ENCODE assay signal across 8 cellular contexts in genomic region chr19:52453324-52454094, GRCh38. TPM values are rescaled to one million over a fixed set of nuclear protein-coding genes. Genes with fewer than 3 reads are reported as not detected.
DNase-seq lines count a peak whose midpoint lies in the region; ATAC-seq and TF ChIP-seq lines count a peak whose summit lies in the region.

Gene ZNF578 (plus strand): TSS chr19:52453553. CDS start chr19:52501846, 48,293 bp downstream.

- H3K4me3 Mint-ChIP-seq in HFFc6 = peak within 1 kb of the TSS; percentile 88

- H3K27me3 Mint-ChIP-seq in HFFc6 (ENCODE audit: insufficient read depth) = peaks cover 1% of the 10 kb centered on the region

- H3K4me1 Mint-ChIP-seq in HFFc6 (ENCODE audit: low read depth) = peaks cover 11% of the 10 kb centered on the region

- H3K4me3 ChIP-seq in cardiac fibroblast (replicated peaks in 1 of 2; ENCODE audit: low read depth in 2 of 2, low read length in 2 of 2) = peak within 1 kb of the TSS; percentile 67 to 69

- ATAC-seq in activated CD4-positive, CD25-positive, alpha-beta regulatory T cell treated with anti-CD3 and anti-CD28 coated beads, Interleukin-2, amount 50 U/mL, for 24 hours = peak; percentile 68 to 80
- ATAC-seq in GM21526 (IDR thresholded peaks at IDR 0.05; ENCODE audit: low FRiP score, unreplicated experiment) = no peak

- H3K9me3 Mint-ChIP-seq in HFFc6 = peaks cover 92% of the 10 kb centered on the region

- H3K27ac Mint-ChIP-seq in HFFc6 = peak within 1 kb of the TSS; percentile 81

- peaks cover 60% of the 10 kb centered on the region for H3K36me3 Mint-ChIP-seq in HFFc6 (ENCODE audit: low read depth)

- DNase-seq in HFFc6 = peak; percentile 52
- DNase-seq in cardiac fibroblast (ENCODE audit: low read depth in 2 of 2) = peak; percentile 89 to 91
- peak; percentile 92 for DNase-seq in iris pigment epithelial cell (ENCODE audit: low read depth)
- peak; percentile 77 for DNase-seq in stimulated activated CD4-positive, alpha-beta T cell treated with anti-CD3 and anti-CD28 coated beads, Interleukin-15, amount 100 ng/mL, for 24 hours
- DNase-seq in HuH-7 (ENCODE audit: low spot score) = no peak
- DNase-seq in NCI-H345 treated with DMSO at 0.1 percent for 48 hours (lab: John Stamatoyannopoulos, UW; ENCODE audit: unreplicated experiment) = no peak

- TF ChIP-seq CTCF in HFFc6 (IDR thresholded peaks at IDR 0.05) (no peak), cardiac fibroblast (IDR thresholded peaks at IDR 0.05; ENCODE audit: low read depth, low read length) (no peak)

RNA-seq across cellular contexts. Expression of gene ZNF578, which starts in this region (rescaled TPM):
- total RNA-seq in HFFc6 (2021; fragmentation: NEBNext Ultra II Directional; extraction: Animal tissue kit (Norgen Biotek cat#: 25700)) = 1 to 10 TPM in 4 of 6 experiments, under 1 TPM in 2; 0.94 to 1.4 (median 1.0) TPM

Comparison
In these comparisons a context has a peak if more than half of its experiments do, and no peak if none do; other contexts are left out.
1. DNase-seq: peak in HFFc6 (single experiment), cardiac fibroblast (2 of 2), iris pigment epithelial cell (single experiment) and stimulated activated CD4-positive, alpha-beta T cell treated with anti-CD3 and anti-CD28 coated beads, Interleukin-15, amount 100 ng/mL, for 24 hours (single experiment); none in HuH-7 (single experiment) and NCI-H345 treated with DMSO at 0.1 percent for 48 hours (single experiment).